ENCODE assay signal across 10 cellular contexts in the genomic region with DNA sequence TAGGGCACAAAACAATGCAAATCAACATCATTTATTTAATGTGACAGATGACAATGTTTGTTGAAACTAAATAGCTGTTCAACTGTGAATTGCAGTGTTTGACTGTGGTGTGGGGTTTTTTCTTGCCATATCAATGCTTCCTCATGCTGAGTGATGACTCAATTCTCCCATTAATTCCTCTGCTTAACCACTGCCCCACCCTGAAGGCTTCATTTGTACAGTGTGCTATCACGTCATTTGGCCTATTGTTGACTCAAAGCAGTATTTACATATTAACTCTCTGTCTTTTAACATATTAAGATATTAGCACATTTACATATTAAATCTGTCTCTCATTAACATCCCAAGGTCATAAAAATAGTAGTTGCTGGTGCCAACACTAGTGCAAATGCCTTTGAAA.
DNase-seq lines count a peak whose midpoint lies in the region; ATAC-seq and TF ChIP-seq lines count a peak whose summit lies in the region.
"Had no signal": no experiment of that assay in that cellular context is flagged by ENCODE, and none has a peak within 500 bp of the region (broad histone marks: within the 10 kb centered on the region; RNA-seq: fewer than 3 reads in every experiment).

No MANE protein-coding gene starts in this region.

- H3K4me1 Mint-ChIP-seq in activated CD4-positive, alpha-beta memory T cell treated with anti-CD3 and anti-CD28 coated beads, Interleukin-2, amount 10 ng/mL, durations not matched to agents 7 days and 5 days: peaks cover 27% of the 10 kb centered on the region
- no peaks in the 10 kb centered on the region for H3K4me1 Mint-ChIP-seq in activated CD4-positive, alpha-beta memory T cell treated with anti-CD3 and anti-CD28 coated beads for 36 hours (ENCODE audit: low read depth)
- no peaks in the 10 kb centered on the region for H3K4me1 Mint-ChIP-seq in stimulated activated naive B cell treated with anti-CD40 and anti-IgM and Interleukin-4, amounts not matched to agents 10 μg/mL and 1 μg/mL and 100 μg/mL, for 72 hours
- H3K4me1 Mint-ChIP-seq in activated naive CD4-positive, alpha-beta T cell treated with anti-CD3 and anti-CD28 coated beads, Interleukin-2, amount 10 ng/mL, durations not matched to agents 7 days and 5 days: no peaks in the 10 kb centered on the region

- no peaks in the 10 kb centered on the region for H3K36me3 ChIP-seq in psoas muscle (ENCODE audit: insufficient read depth in 1 of 2, low read depth in 1 of 2)
- H3K36me3 ChIP-seq: BLaER1 had no signal

- 57 to 74% (median 66%) methylated on average over 1 of the region's 1 CpG for WGBS in psoas muscle, 3 donors

- no peaks in the 10 kb centered on the region for H3K4me1 ChIP-seq in psoas muscle
- H3K4me1 ChIP-seq: BLaER1 had no signal

- no peaks in the 10 kb centered on the region for H3K27me3 ChIP-seq in psoas muscle (ENCODE audit: insufficient read depth in 3 of 3, low read length in 2 of 3)
- H3K27me3 ChIP-seq: BLaER1 had no signal

- no peak overlapping the region for H3K4me3 Mint-ChIP-seq in activated CD4-positive, alpha-beta memory T cell treated with anti-CD3 and anti-CD28 coated beads, Interleukin-2, amount 10 ng/mL, durations not matched to agents 7 days and 5 days
- H3K4me3 Mint-ChIP-seq in activated CD4-positive, alpha-beta memory T cell treated with anti-CD3 and anti-CD28 coated beads for 36 hours: no peak overlapping the region
- H3K4me3 Mint-ChIP-seq in stimulated activated naive B cell treated with anti-CD40 and anti-IgM and Interleukin-4, amounts not matched to agents 10 μg/mL and 1 μg/mL and 100 μg/mL, for 72 hours: no peak overlapping the region
- H3K4me3 Mint-ChIP-seq in activated naive CD4-positive, alpha-beta T cell treated with anti-CD3 and anti-CD28 coated beads, Interleukin-2, amount 10 ng/mL, durations not matched to agents 7 days and 5 days: no peak overlapping the region
- H3K4me3 Mint-ChIP-seq: IgD-negative memory B cell had no signal

- peaks cover 3% of the 10 kb centered on the region for H3K9me3 ChIP-seq in psoas muscle

- intact Hi-C loops in activated CD4-positive, alpha-beta memory T cell treated with anti-CD3 and anti-CD28 coated beads for 36 hours (cut with micrococcal nuclease): no loop called here
- intact Hi-C loops in psoas muscle (cut with DNase I): no loop called here

- H3K4me3 ChIP-seq in psoas muscle: no peak overlapping the region
- H3K4me3 ChIP-seq: BLaER1 had no signal

- H3K27me3 Mint-ChIP-seq in activated CD4-positive, alpha-beta memory T cell treated with anti-CD3 and anti-CD28 coated beads, Interleukin-2, amount 10 ng/mL, durations not matched to agents 7 days and 5 days: peaks cover 26% of the 10 kb centered on the region
- no peaks in the 10 kb centered on the region for H3K27me3 Mint-ChIP-seq in activated CD4-positive, alpha-beta memory T cell treated with anti-CD3 and anti-CD28 coated beads for 36 hours
- peaks cover 9 to 21% of the 10 kb centered on the region in 2 donors for H3K27me3 Mint-ChIP-seq in stimulated activated naive B cell treated with anti-CD40 and anti-IgM and Interleukin-4, amounts not matched to agents 10 μg/mL and 1 μg/mL and 100 μg/mL, for 72 hours
- no peaks in the 10 kb centered on the region for H3K27me3 Mint-ChIP-seq in activated naive CD4-positive, alpha-beta T cell treated with anti-CD3 and anti-CD28 coated beads, Interleukin-2, amount 10 ng/mL, durations not matched to agents 7 days and 5 days

- POLR2A ChIA-PET in activated CD4-positive, alpha-beta memory T cell treated with anti-CD3 and anti-CD28 coated beads, Interleukin-2, amount 10 ng/mL, durations not matched to agents 7 days and 5 days (lab: Charles Lee): no interaction called here
- POLR2A ChIA-PET in activated CD4-positive, alpha-beta memory T cell treated with anti-CD3 and anti-CD28 coated beads for 36 hours (lab: Charles Lee): no interaction called here

- H3K27ac ChIP-seq in psoas muscle: no peak overlapping the region
- H3K27ac ChIP-seq: BLaER1 had no signal

- DNase-seq in activated CD4-positive, alpha-beta memory T cell treated with anti-CD3 and anti-CD28 coated beads, Interleukin-2, amount 10 ng/mL, durations not matched to agents 7 days and 5 days: peak; percentile 58
- DNase-seq in activated CD4-positive, alpha-beta memory T cell treated with anti-CD3 and anti-CD28 coated beads for 36 hours: no peak
- DNase-seq in SW480 (ENCODE audit: low spot score): peak; percentile 85
- no peak for DNase-seq in stimulated activated naive B cell treated with anti-CD40 and anti-IgM and Interleukin-4, amounts not matched to agents 10 μg/mL and 1 μg/mL and 100 μg/mL, for 72 hours
- DNase-seq in NCI-H1436 (lab: John Stamatoyannopoulos, UW): no peak
- DNase-seq in psoas muscle: no peak
- no peak for DNase-seq in activated naive CD4-positive, alpha-beta T cell treated with anti-CD3 and anti-CD28 coated beads, Interleukin-2, amount 10 ng/mL, durations not matched to agents 7 days and 5 days

- CTCF ChIA-PET in activated CD4-positive, alpha-beta memory T cell treated with anti-CD3 and anti-CD28 coated beads, Interleukin-2, amount 10 ng/mL, durations not matched to agents 7 days and 5 days (lab: Charles Lee): no interaction called here
- CTCF ChIA-PET in activated CD4-positive, alpha-beta memory T cell treated with anti-CD3 and anti-CD28 coated beads for 36 hours (lab: Charles Lee): no interaction called here
- CTCF ChIA-PET in activated naive CD4-positive, alpha-beta T cell treated with anti-CD3 and anti-CD28 coated beads, Interleukin-2, amount 10 ng/mL, durations not matched to agents 7 days and 5 days (lab: Charles Lee): no interaction called here

- peak overlapping the region; percentile 36 for H3K27ac Mint-ChIP-seq in activated CD4-positive, alpha-beta memory T cell treated with anti-CD3 and anti-CD28 coated beads, Interleukin-2, amount 10 ng/mL, durations not matched to agents 7 days and 5 days
- H3K27ac Mint-ChIP-seq in activated CD4-positive, alpha-beta memory T cell treated with anti-CD3 and anti-CD28 coated beads for 36 hours: no peak overlapping the region
- H3K27ac Mint-ChIP-seq in stimulated activated naive B cell treated with anti-CD40 and anti-IgM and Interleukin-4, amounts not matched to agents 10 μg/mL and 1 μg/mL and 100 μg/mL, for 72 hours: no peak overlapping the region
- no peak overlapping the region for H3K27ac Mint-ChIP-seq in activated naive CD4-positive, alpha-beta T cell treated with anti-CD3 and anti-CD28 coated beads, Interleukin-2, amount 10 ng/mL, durations not matched to agents 7 days and 5 days
- H3K27ac Mint-ChIP-seq: IgD-negative memory B cell had no signal

- peak; percentile 86 for ATAC-seq in HG03139 (IDR thresholded peaks at IDR 0.05; ENCODE audit: unreplicated experiment)
- ATAC-seq in stimulated activated naive B cell treated with anti-CD40 and anti-IgM and Interleukin-4, amounts not matched to agents 10 μg/mL and 1 μg/mL and 100 μg/mL, for 72 hours (replicated peaks): peak; percentile 64 to 92
- no peak for ATAC-seq in psoas muscle

- peaks cover 20% of the 10 kb centered on the region for H3K36me3 Mint-ChIP-seq in activated CD4-positive, alpha-beta memory T cell treated with anti-CD3 and anti-CD28 coated beads, Interleukin-2, amount 10 ng/mL, durations not matched to agents 7 days and 5 days (ENCODE audit: low read depth)
- H3K36me3 Mint-ChIP-seq in activated CD4-positive, alpha-beta memory T cell treated with anti-CD3 and anti-CD28 coated beads for 36 hours: peaks cover 2% of the 10 kb centered on the region
- peaks cover 2 to 3% of the 10 kb centered on the region in 2 donors for H3K36me3 Mint-ChIP-seq in stimulated activated naive B cell treated with anti-CD40 and anti-IgM and Interleukin-4, amounts not matched to agents 10 μg/mL and 1 μg/mL and 100 μg/mL, for 72 hours
- H3K36me3 Mint-ChIP-seq in activated naive CD4-positive, alpha-beta T cell treated with anti-CD3 and anti-CD28 coated beads, Interleukin-2, amount 10 ng/mL, durations not matched to agents 7 days and 5 days: no peaks in the 10 kb centered on the region
- H3K36me3 Mint-ChIP-seq: IgD-negative memory B cell had no signal

- peaks cover 22% of the 10 kb centered on the region for H3K9me3 Mint-ChIP-seq in activated CD4-positive, alpha-beta memory T cell treated with anti-CD3 and anti-CD28 coated beads, Interleukin-2, amount 10 ng/mL, durations not matched to agents 7 days and 5 days
- peaks cover 31% of the 10 kb centered on the region for H3K9me3 Mint-ChIP-seq in activated CD4-positive, alpha-beta memory T cell treated with anti-CD3 and anti-CD28 coated beads for 36 hours
- H3K9me3 Mint-ChIP-seq in stimulated activated naive B cell treated with anti-CD40 and anti-IgM and Interleukin-4, amounts not matched to agents 10 μg/mL and 1 μg/mL and 100 μg/mL, for 72 hours: peaks cover 17% of the 10 kb centered on the region in 2 donors
- peaks cover 10% of the 10 kb centered on the region for H3K9me3 Mint-ChIP-seq in activated naive CD4-positive, alpha-beta T cell treated with anti-CD3 and anti-CD28 coated beads, Interleukin-2, amount 10 ng/mL, durations not matched to agents 7 days and 5 days

- TF ChIP-seq CTCF in psoas muscle (IDR thresholded peaks at IDR 0.05): no peak

Comparison
In these comparisons a context has a peak if more than half of its experiments do, and no peak if none do; other contexts are left out.
1. DNase-seq: peak in activated CD4-positive, alpha-beta memory T cell treated with anti-CD3 and anti-CD28 coated beads, Interleukin-2, amount 10 ng/mL, durations not matched to agents 7 days and 5 days (single experiment) and SW480 (single experiment); none in activated CD4-positive, alpha-beta memory T cell treated with anti-CD3 and anti-CD28 coated beads for 36 hours (single experiment), stimulated activated naive B cell treated with anti-CD40 and anti-IgM and Interleukin-4, amounts not matched to agents 10 μg/mL and 1 μg/mL and 100 μg/mL, for 72 hours (single experiment), NCI-H1436 (single experiment), psoas muscle (0 of 2) and activated naive CD4-positive, alpha-beta T cell treated with anti-CD3 and anti-CD28 coated beads, Interleukin-2, amount 10 ng/mL, durations not matched to agents 7 days and 5 days (single experiment).
2. ATAC-seq: peak in HG03139 (single experiment) and stimulated activated naive B cell treated with anti-CD40 and anti-IgM and Interleukin-4, amounts not matched to agents 10 μg/mL and 1 μg/mL and 100 μg/mL, for 72 hours (2 of 2); none in psoas muscle (0 of 4).